1 cellular context compared by ENCODE assay signal in the genomic region with DNA sequence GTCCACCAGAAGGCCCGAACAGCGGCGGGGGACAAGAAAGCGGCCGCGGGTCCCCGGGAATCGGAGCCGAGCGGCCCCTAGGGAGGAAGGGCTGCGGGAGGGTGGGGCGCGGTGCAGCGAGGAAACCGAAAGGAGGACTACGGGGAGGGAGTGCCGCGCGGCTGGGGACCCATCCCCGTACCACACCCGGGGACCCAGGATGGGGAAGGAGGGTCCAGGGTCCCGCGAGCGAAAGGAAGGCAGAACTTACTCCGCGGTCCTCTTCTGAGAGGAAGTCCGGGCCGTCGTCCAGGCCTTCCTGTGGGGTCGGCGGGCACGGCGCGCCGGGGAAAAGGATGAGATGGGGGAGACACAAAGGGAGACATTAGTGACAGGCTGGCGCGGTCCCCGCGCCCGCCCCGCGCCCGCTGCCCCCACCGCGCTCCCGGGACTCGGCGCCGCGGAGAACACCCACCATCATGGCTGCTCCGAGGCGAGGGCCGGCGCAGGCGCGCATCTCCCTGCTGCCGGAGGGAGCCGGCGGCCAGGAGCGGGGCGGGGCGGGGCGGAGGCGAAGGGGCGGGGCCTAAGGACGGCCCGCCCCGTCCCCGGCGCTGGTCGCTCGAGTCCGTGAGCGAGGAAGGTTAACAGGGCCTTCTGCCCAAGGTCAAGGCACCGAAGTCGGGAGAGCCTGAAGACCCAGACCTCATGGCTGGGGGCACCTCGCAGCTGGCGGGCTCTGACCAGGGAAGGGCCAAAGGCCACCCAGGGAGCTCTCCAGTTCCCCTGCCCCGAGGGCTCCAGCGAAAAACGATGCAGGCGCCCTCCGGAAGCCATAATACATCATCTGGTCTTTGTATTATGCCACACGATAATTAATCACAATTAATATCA.
TF ChIP-seq lines count a peak whose summit lies in the region.

Gene SNX6, minus strand, starts transcription at position 492 of the 873 bp plus-strand sequence. Its CDS starts 32 bp downstream, at position 460.

TF ChIP-seq in HepG2, 621 proteins besides CTCF, POLR2A, EP300 and RAD21 (continued from another document and continues in another):
- peak; percentile 47 for TF ChIP-seq ELF1 (CRISPR knock-in tag; IDR thresholded peaks at IDR 0.05)
- peak; percentile 48; the same call in 1 of the 2 replicates for TF ChIP-seq ZNF766 (CRISPR knock-in tag; IDR thresholded peaks at IDR 0.05; ENCODE audit: borderline replicate concordance)
- TF ChIP-seq, protein P1, sequence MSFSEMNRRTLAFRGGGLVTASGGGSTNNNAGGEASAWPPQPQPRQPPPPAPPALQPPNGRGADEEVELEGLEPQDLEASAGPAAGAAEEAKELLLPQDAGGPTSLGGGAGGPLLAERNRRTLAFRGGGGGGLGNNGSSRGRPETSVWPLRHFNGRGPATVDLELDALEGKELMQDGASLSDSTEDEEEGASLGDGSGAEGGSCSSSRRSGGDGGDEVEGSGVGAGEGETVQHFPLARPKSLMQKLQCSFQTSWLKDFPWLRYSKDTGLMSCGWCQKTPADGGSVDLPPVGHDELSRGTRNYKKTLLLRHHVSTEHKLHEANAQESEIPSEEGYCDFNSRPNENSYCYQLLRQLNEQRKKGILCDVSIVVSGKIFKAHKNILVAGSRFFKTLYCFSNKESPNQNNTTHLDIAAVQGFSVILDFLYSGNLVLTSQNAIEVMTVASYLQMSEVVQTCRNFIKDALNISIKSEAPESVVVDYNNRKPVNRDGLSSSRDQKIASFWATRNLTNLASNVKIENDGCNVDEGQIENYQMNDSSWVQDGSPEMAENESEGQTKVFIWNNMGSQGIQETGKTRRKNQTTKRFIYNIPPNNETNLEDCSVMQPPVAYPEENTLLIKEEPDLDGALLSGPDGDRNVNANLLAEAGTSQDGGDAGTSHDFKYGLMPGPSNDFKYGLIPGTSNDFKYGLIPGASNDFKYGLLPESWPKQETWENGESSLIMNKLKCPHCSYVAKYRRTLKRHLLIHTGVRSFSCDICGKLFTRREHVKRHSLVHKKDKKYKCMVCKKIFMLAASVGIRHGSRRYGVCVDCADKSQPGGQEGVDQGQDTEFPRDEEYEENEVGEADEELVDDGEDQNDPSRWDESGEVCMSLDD (CRISPR knock-in tag; IDR thresholded peaks at IDR 0.05; ENCODE audit: borderline replicate concordance) = peak; percentile 85; the same call in 1 of the 2 replicates
- TF ChIP-seq SMAD1 (CRISPR knock-in tag; IDR thresholded peaks at IDR 0.05; ENCODE audit: borderline replicate concordance, low read depth) = no peak
- TF ChIP-seq ZNF589 (CRISPR knock-in tag; conservative IDR thresholded peaks at IDR 0.05) = peak; percentile 83
- peak; percentile 82 for TF ChIP-seq HNRNPK (IDR thresholded peaks at IDR 0.05; ENCODE audit: low read depth, low read length, poor library complexity, severe bottlenecking)
- peak; percentile 89 for TF ChIP-seq ZNF543 (CRISPR knock-in tag; IDR thresholded peaks at IDR 0.05)
- peak; percentile 50; the same call in 1 of the 2 replicates for TF ChIP-seq ZNF337 (CRISPR knock-in tag; IDR thresholded peaks at IDR 0.05; ENCODE audit: borderline replicate concordance, low read depth)
- TF ChIP-seq, protein P2, sequence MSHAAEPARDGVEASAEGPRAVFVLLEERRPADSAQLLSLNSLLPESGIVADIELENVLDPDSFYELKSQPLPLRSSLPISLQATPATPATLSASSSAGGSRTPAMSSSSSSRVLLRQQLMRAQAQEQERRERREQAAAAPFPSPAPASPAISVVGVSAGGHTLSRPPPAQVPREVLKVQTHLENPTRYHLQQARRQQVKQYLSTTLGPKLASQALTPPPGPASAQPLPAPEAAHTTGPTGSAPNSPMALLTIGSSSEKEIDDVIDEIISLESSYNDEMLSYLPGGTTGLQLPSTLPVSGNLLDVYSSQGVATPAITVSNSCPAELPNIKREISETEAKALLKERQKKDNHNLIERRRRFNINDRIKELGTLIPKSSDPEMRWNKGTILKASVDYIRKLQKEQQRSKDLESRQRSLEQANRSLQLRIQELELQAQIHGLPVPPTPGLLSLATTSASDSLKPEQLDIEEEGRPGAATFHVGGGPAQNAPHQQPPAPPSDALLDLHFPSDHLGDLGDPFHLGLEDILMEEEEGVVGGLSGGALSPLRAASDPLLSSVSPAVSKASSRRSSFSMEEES (CRISPR knock-in tag; IDR thresholded peaks at IDR 0.05) = peak; percentile 54
- peak; percentile 88; the same call in 1 of the 2 replicates for TF ChIP-seq E2F2 (CRISPR knock-in tag; IDR thresholded peaks at IDR 0.05; ENCODE audit: borderline replicate concordance)
- peak; percentile 72; the same call in 1 of the 2 replicates for TF ChIP-seq ZNF816 (CRISPR knock-in tag; IDR thresholded peaks at IDR 0.05; ENCODE audit: borderline replicate concordance)
- TF ChIP-seq, protein P3, sequence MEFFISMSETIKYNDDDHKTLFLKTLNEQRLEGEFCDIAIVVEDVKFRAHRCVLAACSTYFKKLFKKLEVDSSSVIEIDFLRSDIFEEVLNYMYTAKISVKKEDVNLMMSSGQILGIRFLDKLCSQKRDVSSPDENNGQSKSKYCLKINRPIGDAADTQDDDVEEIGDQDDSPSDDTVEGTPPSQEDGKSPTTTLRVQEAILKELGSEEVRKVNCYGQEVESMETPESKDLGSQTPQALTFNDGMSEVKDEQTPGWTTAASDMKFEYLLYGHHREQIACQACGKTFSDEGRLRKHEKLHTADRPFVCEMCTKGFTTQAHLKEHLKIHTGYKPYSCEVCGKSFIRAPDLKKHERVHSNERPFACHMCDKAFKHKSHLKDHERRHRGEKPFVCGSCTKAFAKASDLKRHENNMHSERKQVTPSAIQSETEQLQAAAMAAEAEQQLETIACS (CRISPR knock-in tag; IDR thresholded peaks at IDR 0.05) = peak; percentile 61
- TF ChIP-seq PHF20 (CRISPR knock-in tag; IDR thresholded peaks at IDR 0.05) = peak; percentile 72
- TF ChIP-seq ZFP37 (CRISPR knock-in tag; IDR thresholded peaks at IDR 0.05; ENCODE audit: borderline replicate concordance) = peak; percentile 58; the same call in 1 of the 2 replicates
- peak; percentile 77 for TF ChIP-seq ZNF777 (CRISPR knock-in tag; IDR thresholded peaks at IDR 0.05)
- 0 out of 2 replicates have a peak, but pooled peaks have one; percentile 50 for TF ChIP-seq MIER2 (CRISPR knock-in tag; IDR thresholded peaks at IDR 0.05)
- TF ChIP-seq MBNL3 (CRISPR knock-in tag; conservative IDR thresholded peaks at IDR 0.05) = no peak
- TF ChIP-seq ZHX2 (IDR thresholded peaks at IDR 0.05; ENCODE audit: low read depth) = no peak; the same call in 1 of the 2 replicates
- TF ChIP-seq ZHX2 (CRISPR knock-in tag; IDR thresholded peaks at IDR 0.05; ENCODE audit: borderline replicate concordance) = peak; percentile 91
- TF ChIP-seq ZNF407 (CRISPR knock-in tag; IDR thresholded peaks at IDR 0.05; ENCODE audit: not compliant biosample characterization) = peak; percentile 95
- no peak for TF ChIP-seq CBX1 (IDR thresholded peaks at IDR 0.05; ENCODE audit: low read depth)
- no peak for TF ChIP-seq ZNF432 (CRISPR knock-in tag; IDR thresholded peaks at IDR 0.05; ENCODE audit: borderline replicate concordance)
- TF ChIP-seq, protein P4, sequence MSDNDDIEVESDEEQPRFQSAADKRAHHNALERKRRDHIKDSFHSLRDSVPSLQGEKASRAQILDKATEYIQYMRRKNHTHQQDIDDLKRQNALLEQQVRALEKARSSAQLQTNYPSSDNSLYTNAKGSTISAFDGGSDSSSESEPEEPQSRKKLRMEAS (IDR thresholded peaks at IDR 0.05) = peak; percentile 82
- no peak for TF ChIP-seq ZNF260 (CRISPR knock-in tag; IDR thresholded peaks at IDR 0.05; ENCODE audit: borderline replicate concordance, low read depth)
- TF ChIP-seq CREB3 (CRISPR knock-in tag; IDR thresholded peaks at IDR 0.05) = peak; percentile 93; the same call in 1 of the 2 replicates
